Comparison of ENCODE assay signal across 2 cellular contexts in the genomic region with DNA sequence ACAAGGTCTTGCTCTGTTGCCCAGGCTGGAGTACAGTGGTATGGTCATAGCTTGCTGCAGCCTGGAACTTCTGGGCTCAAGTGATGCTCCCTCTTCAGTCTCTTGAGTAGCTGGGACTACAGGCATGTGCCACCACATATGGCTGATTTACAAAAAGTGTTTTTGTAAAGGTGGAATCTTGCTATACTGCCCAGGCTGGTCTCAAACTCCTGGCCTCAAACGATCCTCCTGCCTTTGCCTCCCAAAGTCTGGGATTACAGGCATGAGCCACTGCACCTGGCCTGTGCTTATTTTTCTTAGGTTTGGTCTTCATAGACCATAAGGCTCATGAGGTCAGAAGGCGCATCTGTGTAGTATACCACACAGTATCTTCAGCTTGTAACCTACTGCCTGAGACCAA.
TF ChIP-seq lines count a peak whose summit lies in the region.

No MANE protein-coding gene starts in this region.

TF ChIP-seq in GM23338, 12 proteins besides CTCF, POLR2A, EP300 and RAD21 (continued from another document):
- TF ChIP-seq, protein P1, sequence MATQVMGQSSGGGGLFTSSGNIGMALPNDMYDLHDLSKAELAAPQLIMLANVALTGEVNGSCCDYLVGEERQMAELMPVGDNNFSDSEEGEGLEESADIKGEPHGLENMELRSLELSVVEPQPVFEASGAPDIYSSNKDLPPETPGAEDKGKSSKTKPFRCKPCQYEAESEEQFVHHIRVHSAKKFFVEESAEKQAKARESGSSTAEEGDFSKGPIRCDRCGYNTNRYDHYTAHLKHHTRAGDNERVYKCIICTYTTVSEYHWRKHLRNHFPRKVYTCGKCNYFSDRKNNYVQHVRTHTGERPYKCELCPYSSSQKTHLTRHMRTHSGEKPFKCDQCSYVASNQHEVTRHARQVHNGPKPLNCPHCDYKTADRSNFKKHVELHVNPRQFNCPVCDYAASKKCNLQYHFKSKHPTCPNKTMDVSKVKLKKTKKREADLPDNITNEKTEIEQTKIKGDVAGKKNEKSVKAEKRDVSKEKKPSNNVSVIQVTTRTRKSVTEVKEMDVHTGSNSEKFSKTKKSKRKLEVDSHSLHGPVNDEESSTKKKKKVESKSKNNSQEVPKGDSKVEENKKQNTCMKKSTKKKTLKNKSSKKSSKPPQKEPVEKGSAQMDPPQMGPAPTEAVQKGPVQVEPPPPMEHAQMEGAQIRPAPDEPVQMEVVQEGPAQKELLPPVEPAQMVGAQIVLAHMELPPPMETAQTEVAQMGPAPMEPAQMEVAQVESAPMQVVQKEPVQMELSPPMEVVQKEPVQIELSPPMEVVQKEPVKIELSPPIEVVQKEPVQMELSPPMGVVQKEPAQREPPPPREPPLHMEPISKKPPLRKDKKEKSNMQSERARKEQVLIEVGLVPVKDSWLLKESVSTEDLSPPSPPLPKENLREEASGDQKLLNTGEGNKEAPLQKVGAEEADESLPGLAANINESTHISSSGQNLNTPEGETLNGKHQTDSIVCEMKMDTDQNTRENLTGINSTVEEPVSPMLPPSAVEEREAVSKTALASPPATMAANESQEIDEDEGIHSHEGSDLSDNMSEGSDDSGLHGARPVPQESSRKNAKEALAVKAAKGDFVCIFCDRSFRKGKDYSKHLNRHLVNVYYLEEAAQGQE (IDR thresholded peaks at IDR 0.05; ENCODE audit: unreplicated experiment): no peak
- TF ChIP-seq EZH2phosphoT487 (IDR thresholded peaks at IDR 0.05; ENCODE audit: unreplicated experiment): no peak
- TF ChIP-seq, protein P2, sequence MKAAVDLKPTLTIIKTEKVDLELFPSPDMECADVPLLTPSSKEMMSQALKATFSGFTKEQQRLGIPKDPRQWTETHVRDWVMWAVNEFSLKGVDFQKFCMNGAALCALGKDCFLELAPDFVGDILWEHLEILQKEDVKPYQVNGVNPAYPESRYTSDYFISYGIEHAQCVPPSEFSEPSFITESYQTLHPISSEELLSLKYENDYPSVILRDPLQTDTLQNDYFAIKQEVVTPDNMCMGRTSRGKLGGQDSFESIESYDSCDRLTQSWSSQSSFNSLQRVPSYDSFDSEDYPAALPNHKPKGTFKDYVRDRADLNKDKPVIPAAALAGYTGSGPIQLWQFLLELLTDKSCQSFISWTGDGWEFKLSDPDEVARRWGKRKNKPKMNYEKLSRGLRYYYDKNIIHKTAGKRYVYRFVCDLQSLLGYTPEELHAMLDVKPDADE (IDR thresholded peaks at IDR 0.05): no peak
- TF ChIP-seq JUNB (IDR thresholded peaks at IDR 0.05; ENCODE audit: unreplicated experiment): no peak
- TF ChIP-seq, protein P3, sequence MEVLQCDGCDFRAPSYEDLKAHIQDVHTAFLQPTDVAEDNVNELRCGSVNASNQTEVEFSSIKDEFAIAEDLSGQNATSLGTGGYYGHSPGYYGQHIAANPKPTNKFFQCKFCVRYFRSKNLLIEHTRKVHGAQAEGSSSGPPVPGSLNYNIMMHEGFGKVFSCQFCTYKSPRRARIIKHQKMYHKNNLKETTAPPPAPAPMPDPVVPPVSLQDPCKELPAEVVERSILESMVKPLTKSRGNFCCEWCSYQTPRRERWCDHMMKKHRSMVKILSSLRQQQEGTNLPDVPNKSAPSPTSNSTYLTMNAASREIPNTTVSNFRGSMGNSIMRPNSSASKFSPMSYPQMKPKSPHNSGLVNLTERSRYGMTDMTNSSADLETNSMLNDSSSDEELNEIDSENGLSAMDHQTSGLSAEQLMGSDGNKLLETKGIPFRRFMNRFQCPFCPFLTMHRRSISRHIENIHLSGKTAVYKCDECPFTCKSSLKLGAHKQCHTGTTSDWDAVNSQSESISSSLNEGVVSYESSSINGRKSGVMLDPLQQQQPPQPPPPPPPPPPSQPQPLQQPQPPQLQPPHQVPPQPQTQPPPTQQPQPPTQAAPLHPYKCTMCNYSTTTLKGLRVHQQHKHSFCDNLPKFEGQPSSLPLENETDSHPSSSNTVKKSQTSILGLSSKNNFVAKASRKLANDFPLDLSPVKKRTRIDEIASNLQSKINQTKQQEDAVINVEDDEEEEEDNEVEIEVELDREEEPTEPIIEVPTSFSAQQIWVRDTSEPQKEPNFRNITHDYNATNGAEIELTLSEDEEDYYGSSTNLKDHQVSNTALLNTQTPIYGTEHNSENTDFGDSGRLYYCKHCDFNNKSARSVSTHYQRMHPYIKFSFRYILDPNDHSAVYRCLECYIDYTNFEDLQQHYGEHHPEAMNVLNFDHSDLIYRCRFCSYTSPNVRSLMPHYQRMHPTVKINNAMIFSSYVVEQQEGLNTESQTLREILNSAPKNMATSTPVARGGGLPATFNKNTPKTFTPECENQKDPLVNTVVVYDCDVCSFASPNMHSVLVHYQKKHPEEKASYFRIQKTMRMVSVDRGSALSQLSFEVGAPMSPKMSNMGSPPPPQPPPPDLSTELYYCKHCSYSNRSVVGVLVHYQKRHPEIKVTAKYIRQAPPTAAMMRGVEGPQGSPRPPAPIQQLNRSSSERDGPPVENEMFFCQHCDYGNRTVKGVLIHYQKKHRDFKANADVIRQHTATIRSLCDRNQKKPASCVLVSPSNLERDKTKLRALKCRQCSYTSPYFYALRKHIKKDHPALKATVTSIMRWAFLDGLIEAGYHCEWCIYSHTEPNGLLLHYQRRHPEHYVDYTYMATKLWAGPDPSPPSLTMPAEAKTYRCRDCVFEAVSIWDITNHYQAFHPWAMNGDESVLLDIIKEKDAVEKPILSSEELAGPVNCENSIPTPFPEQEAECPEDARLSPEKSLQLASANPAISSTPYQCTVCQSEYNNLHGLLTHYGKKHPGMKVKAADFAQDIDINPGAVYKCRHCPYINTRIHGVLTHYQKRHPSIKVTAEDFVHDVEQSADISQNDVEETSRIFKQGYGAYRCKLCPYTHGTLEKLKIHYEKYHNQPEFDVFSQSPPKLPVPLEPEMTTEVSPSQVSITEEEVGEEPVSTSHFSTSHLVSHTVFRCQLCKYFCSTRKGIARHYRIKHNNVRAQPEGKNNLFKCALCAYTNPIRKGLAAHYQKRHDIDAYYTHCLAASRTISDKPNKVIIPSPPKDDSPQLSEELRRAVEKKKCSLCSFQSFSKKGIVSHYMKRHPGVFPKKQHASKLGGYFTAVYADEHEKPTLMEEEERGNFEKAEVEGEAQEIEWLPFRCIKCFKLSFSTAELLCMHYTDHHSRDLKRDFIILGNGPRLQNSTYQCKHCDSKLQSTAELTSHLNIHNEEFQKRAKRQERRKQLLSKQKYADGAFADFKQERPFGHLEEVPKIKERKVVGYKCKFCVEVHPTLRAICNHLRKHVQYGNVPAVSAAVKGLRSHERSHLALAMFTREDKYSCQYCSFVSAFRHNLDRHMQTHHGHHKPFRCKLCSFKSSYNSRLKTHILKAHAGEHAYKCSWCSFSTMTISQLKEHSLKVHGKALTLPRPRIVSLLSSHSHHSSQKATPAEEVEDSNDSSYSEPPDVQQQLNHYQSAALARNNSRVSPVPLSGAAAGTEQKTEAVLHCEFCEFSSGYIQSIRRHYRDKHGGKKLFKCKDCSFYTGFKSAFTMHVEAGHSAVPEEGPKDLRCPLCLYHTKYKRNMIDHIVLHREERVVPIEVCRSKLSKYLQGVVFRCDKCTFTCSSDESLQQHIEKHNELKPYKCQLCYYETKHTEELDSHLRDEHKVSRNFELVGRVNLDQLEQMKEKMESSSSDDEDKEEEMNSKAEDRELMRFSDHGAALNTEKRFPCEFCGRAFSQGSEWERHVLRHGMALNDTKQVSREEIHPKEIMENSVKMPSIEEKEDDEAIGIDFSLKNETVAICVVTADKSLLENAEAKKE (CRISPR knock-in tag; IDR thresholded peaks at IDR 0.05): no peak
- TF ChIP-seq EZH2 (IDR thresholded peaks at IDR 0.05; ENCODE audit: low read depth, unreplicated experiment): no peak
- TF ChIP-seq STAT1 (IDR thresholded peaks at IDR 0.05; ENCODE audit: unreplicated experiment): no peak
- TF ChIP-seq POLR2AphosphoS5 (IDR thresholded peaks at IDR 0.05; ENCODE audit: low read depth): no peak
- no peak for TF ChIP-seq ZNF114 (CRISPR knock-in tag; IDR thresholded peaks at IDR 0.05)

TF ChIP-seq in WTC11, 78 proteins besides CTCF, POLR2A, EP300 and RAD21:
- TF ChIP-seq, protein P4, sequence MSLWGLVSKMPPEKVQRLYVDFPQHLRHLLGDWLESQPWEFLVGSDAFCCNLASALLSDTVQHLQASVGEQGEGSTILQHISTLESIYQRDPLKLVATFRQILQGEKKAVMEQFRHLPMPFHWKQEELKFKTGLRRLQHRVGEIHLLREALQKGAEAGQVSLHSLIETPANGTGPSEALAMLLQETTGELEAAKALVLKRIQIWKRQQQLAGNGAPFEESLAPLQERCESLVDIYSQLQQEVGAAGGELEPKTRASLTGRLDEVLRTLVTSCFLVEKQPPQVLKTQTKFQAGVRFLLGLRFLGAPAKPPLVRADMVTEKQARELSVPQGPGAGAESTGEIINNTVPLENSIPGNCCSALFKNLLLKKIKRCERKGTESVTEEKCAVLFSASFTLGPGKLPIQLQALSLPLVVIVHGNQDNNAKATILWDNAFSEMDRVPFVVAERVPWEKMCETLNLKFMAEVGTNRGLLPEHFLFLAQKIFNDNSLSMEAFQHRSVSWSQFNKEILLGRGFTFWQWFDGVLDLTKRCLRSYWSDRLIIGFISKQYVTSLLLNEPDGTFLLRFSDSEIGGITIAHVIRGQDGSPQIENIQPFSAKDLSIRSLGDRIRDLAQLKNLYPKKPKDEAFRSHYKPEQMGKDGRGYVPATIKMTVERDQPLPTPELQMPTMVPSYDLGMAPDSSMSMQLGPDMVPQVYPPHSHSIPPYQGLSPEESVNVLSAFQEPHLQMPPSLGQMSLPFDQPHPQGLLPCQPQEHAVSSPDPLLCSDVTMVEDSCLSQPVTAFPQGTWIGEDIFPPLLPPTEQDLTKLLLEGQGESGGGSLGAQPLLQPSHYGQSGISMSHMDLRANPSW (CRISPR knock-in tag; conservative IDR thresholded peaks at IDR 0.05; ENCODE audit: low read depth): no peak
- TF ChIP-seq ZNF121 (CRISPR knock-in tag; IDR thresholded peaks at IDR 0.05) (peak; percentile 91), NR2C2 (CRISPR knock-in tag; IDR thresholded peaks at IDR 0.05) (no peak)
TF ChIP-seq in WTC11: peak in this region for 1.
